15 cellular contexts compared by ENCODE assay signal in the genomic region with DNA sequence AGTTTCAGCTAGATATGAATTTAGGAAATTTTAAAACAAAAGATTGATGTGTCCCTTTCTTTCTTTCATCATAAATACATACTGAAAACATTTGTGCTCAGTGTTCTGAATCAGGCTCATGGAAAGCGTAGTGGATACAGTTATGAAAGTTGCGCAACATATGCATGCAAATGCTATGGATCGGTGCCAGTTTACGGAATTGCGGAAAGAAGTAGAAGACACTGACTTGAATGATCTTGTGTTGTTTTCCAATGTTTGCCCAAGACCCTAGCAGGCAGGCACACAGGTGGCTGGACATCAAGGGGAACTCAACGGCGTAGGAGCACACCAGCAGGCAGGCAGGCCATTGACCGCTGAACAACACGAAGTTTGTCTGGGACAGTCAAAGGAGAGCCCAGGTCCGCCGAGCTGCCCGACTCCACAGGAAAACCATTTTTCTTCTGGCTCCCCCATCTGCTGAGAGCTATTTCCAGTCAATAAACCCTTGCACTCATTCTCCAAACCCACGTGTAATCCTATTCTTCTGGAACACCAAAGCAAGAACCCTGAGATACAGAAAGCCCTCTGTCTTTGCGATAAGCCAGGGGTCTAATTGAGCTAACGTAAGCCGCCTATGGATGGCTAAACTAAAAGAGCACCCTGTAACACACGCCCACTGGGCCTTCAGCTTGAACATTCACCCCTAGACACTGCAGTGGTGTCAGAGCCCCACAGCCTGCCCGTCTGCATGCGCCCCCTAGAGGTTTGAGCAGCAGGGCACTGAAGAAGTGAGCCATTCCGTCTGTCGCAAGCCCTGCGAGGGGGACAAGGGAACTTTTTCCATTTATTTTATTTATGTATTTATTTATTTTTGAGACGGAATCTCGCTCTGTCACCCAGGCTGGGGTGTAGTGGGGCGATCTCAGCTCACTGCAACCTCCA. TPM values are rescaled to one million over a fixed set of nuclear protein-coding genes. Genes with fewer than 3 reads are reported as not detected.
DNase-seq lines count a peak whose midpoint lies in the region; ATAC-seq, FAIRE-seq and TF ChIP-seq lines count a peak whose summit lies in the region.
"Had no signal": no experiment of that assay in that cellular context is flagged by ENCODE, and none has a peak within 500 bp of the region (broad histone marks: within the 10 kb centered on the region; RNA-seq: fewer than 3 reads in every experiment).

No MANE protein-coding gene starts in this region.

- H3K27me3 Mint-ChIP-seq in H9 (ENCODE audit: low read depth) (no peaks in the 10 kb centered on the region), T-cell (no peaks in the 10 kb centered on the region), mesothelial cell of epicardium (ENCODE audit: low read depth) (no peaks in the 10 kb centered on the region)
- H3K27me3 Mint-ChIP-seq: effector memory CD8-positive, alpha-beta T cell; IgD-negative memory B cell had no signal

- no peak overlapping the region for H2BK12ac ChIP-seq in H9 (ENCODE audit: insufficient read length, low read depth, low read length)

- no peak overlapping the region for H4K5ac ChIP-seq in H9 (ENCODE audit: insufficient read length, low read depth, low read length)

- H3K4me3 Mint-ChIP-seq in H9 (no peak overlapping the region), T-cell (no peak overlapping the region), mesothelial cell of epicardium (no peak overlapping the region)
- H3K4me3 Mint-ChIP-seq: effector memory CD8-positive, alpha-beta T cell had no signal

- H3K4me1 Mint-ChIP-seq in H9, result peaks cover 4 to 6% of the 10 kb centered on the region in 2 experiments; a peak in 2 of 4 replicates
- H3K4me1 Mint-ChIP-seq in T-cell, result peaks cover 62 to 79% (median 64%) of the 10 kb centered on the region in 3 donors
- H3K4me1 Mint-ChIP-seq in mesothelial cell of epicardium, result peaks cover 26% of the 10 kb centered on the region

- TF ChIP-seq CTCF in D721Med (IDR thresholded peaks at IDR 0.05; ENCODE audit: insufficient read depth, missing control alignments) (peak; percentile 10), H9 (conservative IDR thresholded peaks at IDR 0.05) (peak; percentile 82), mesothelial cell of epicardium (IDR thresholded peaks at IDR 0.05; ENCODE audit: unreplicated experiment) (peak; percentile 32), vagina (IDR thresholded peaks at IDR 0.05) (no peak), lower lobe of right lung (IDR thresholded peaks at IDR 0.05) (no peak)

- H3K79me2 ChIP-seq in H9 (ENCODE audit: insufficient read depth, low read length), result no peaks in the 10 kb centered on the region

- no peaks in the 10 kb centered on the region for H3K4me1 ChIP-seq in H9 (ENCODE audit: insufficient read depth, low read length)
- peaks cover 35% of the 10 kb centered on the region for H3K4me1 ChIP-seq in vagina
- peaks cover 54% of the 10 kb centered on the region for H3K4me1 ChIP-seq in lower lobe of right lung

- no peak overlapping the region for H4K91ac ChIP-seq in H9 (ENCODE audit: insufficient read length, low read depth, low read length)

- ATAC-seq in T-cell (replicated peaks in 1 of 4) (no peak), lower lobe of right lung (no peak)
- ATAC-seq: effector memory CD8-positive, alpha-beta T cell; left lobe of liver had no signal

- no peaks in the 10 kb centered on the region for H4K20me1 ChIP-seq in H9 (ENCODE audit: control insufficient read depth, insufficient read depth, insufficient read length)

- H3K27ac Mint-ChIP-seq in H9 (no peak overlapping the region), T-cell (peak overlapping the region; percentile 27 to 58), mesothelial cell of epicardium (no peak overlapping the region)
- H3K27ac Mint-ChIP-seq: effector memory CD8-positive, alpha-beta T cell had no signal

- no peak overlapping the region for H2AK5ac ChIP-seq in H9 (ENCODE audit: insufficient read length, low read length)

- no peak for FAIRE-seq in D721Med (lab: Jason Lieb, UNC)
- no peak for FAIRE-seq in H54 (lab: Jason Lieb, UNC)
- FAIRE-seq: small intestine had no signal

- TF ChIP-seq POLR2A in vagina (IDR thresholded peaks at IDR 0.05) (no peak), H54 (IDR thresholded peaks at IDR 0.05; ENCODE audit: low read depth, low read length) (no peak)

- H3T11ph ChIP-seq in H9 (ENCODE audit: low read length), result no peak overlapping the region

- CTCF ChIA-PET in T-cell (lab: Charles Lee), result interaction anchor here (0.9 to 3.1 kb wide), 5 partner anchors 8 to 32 kb away, joined by 3 to 14 read pairs (median 11); no protein-coding TSS in a partner anchor

- H3K36me3 Mint-ChIP-seq in H9 (ENCODE audit: insufficient read depth in 1 of 3, low read depth in 3 of 3), result no peaks in the 10 kb centered on the region
- no peaks in the 10 kb centered on the region for H3K36me3 Mint-ChIP-seq in T-cell
- no peaks in the 10 kb centered on the region for H3K36me3 Mint-ChIP-seq in mesothelial cell of epicardium
- H3K36me3 Mint-ChIP-seq: IgD-negative memory B cell had no signal

- H3K27me3 ChIP-seq in H9 (ENCODE audit: insufficient read depth, low read length), result no peaks in the 10 kb centered on the region
- no peaks in the 10 kb centered on the region for H3K27me3 ChIP-seq in vagina
- no peaks in the 10 kb centered on the region for H3K27me3 ChIP-seq in lower lobe of right lung (ENCODE audit: low read depth)
- H3K27me3 ChIP-seq: transverse colon had no signal

- no peak overlapping the region for H3K4me3 ChIP-seq in vagina
- H3K4me3 ChIP-seq in lower lobe of right lung, result no peak overlapping the region
- H3K4me3 ChIP-seq: transverse colon had no signal

- H3K56ac ChIP-seq in H9 (ENCODE audit: insufficient read length, low read depth, low read length), result no peak overlapping the region

- H3K36me3 ChIP-seq in vagina (no peaks in the 10 kb centered on the region), lower lobe of right lung (no peaks in the 10 kb centered on the region)
- H3K36me3 ChIP-seq: transverse colon had no signal

- H3K9me3 Mint-ChIP-seq in H9 (peaks cover 0 to under 1% of the 10 kb centered on the region in 2 experiments; a peak in 1 of 5 replicates), T-cell (no peaks in the 10 kb centered on the region), mesothelial cell of epicardium (peaks cover 5% of the 10 kb centered on the region)
- H3K9me3 Mint-ChIP-seq: effector memory CD8-positive, alpha-beta T cell had no signal

- intact Hi-C loops in vagina (cut with DNase I), result no loop called here
- intact Hi-C loops in lower lobe of right lung (cut with DNase I), result no loop called here

- no peak overlapping the region for H2BK120ac ChIP-seq in H9 (ENCODE audit: low read depth, low read length, poor library complexity, severe bottlenecking)

- no peak overlapping the region for H2BK5ac ChIP-seq in H9 (ENCODE audit: insufficient read length, low read length)

- H2BK15ac ChIP-seq in H9 (ENCODE audit: low read depth, low read length), result no peak overlapping the region

- no CpG with 5 or more reads among the region's 25 CpGs for whole genome bisulfite sequencing in H9 (ENCODE audit: extremely low coverage, insufficient read length, low lambda C conversion rate)

- H2AFZ ChIP-seq in H9 (ENCODE audit: low read length), result no peak overlapping the region

- H3K18ac ChIP-seq in H9 (ENCODE audit: insufficient read length, low read depth, low read length), result no peak overlapping the region

- H3K4ac ChIP-seq in H9 (ENCODE audit: low read depth, low read length), result no peak overlapping the region

- no peak overlapping the region for H2BK20ac ChIP-seq in H9 (ENCODE audit: low read depth, low read length, poor library complexity, severe bottlenecking)

- H3K14ac ChIP-seq in H9 (ENCODE audit: insufficient read depth, low read length), result no peak overlapping the region

- DNase-seq in D721Med (ENCODE audit: insufficient read length, low spot score) (no peak), H9 (peak; percentile 81), T-cell (no peak), mesothelial cell of epicardium (ENCODE audit: low spot score in 2 of 2, unreplicated experiment in 2 of 2) (no peak), vagina (ENCODE audit: extremely low spot score in 2 of 2) (no peak), H54 (ENCODE audit: insufficient read length, low spot score) (no peak), lower lobe of right lung (no peak)
- DNase-seq: activated CD4-positive, CD25-positive, alpha-beta regulatory T cell; DMS 273 treated with DMSO at 0.1 percent for 48 hours; effector memory CD8-positive, alpha-beta T cell; SHP77; small intestine; transverse colon had no signal

- POLR2A ChIA-PET in T-cell (lab: Charles Lee), result interaction anchor here (0.5 to 0.6 kb wide), 2 partner anchors 33 to 393 kb away, joined by 4 to 6 read pairs; no protein-coding TSS in a partner anchor

- no peak overlapping the region for H3K4me2 ChIP-seq in H9 (ENCODE audit: insufficient read depth, insufficient read length, low read length)

- H3K9ac ChIP-seq in H9 (ENCODE audit: extremely low read depth, insufficient read length, low read length), result no peak overlapping the region

- no peak overlapping the region for H3K27ac ChIP-seq in H9 (ENCODE audit: insufficient read length, low read depth, low read length)
- no peak overlapping the region for H3K27ac ChIP-seq in vagina
- H3K27ac ChIP-seq in lower lobe of right lung, result no peak overlapping the region
- H3K27ac ChIP-seq: transverse colon had no signal

- no peaks in the 10 kb centered on the region for H3K23me2 ChIP-seq in H9 (ENCODE audit: insufficient read length, low read depth, low read length, poor library complexity, severe bottlenecking)

- no peak overlapping the region for H4K8ac ChIP-seq in H9 (replicated peaks; ENCODE audit: insufficient read length, low read depth, low read length)

- no peak overlapping the region for H3K23ac ChIP-seq in H9 (ENCODE audit: insufficient read length, low read depth, low read length)

- H3K9me3 ChIP-seq in H9 (ENCODE audit: control insufficient read depth, low read depth, low read length) (no peaks in the 10 kb centered on the region), vagina (no peaks in the 10 kb centered on the region), lower lobe of right lung (no peaks in the 10 kb centered on the region)
- H3K9me3 ChIP-seq: transverse colon had no signal

- no peaks in the 10 kb centered on the region for H3K79me1 ChIP-seq in H9 (ENCODE audit: insufficient read depth, low read depth, low read length, poor library complexity, severe bottlenecking)

RNA-seq across cellular contexts. Expression of a gene that starts 7.4 kb away (rescaled TPM):
- 0.04 and 0.18 TPM in 2 replicates for total RNA-seq in H9 (2021)
- 100 to 1,000 TPM in 2 of 5 donors, 10 to 100 TPM in 3; 82.6 to 114 (median 96.0) TPM for total RNA-seq in T-cell
- total RNA-seq in mesothelial cell of epicardium, result 1.4 to 2.2 TPM (median 1.8 TPM) in 3 replicates
- 7.1 TPM for total RNA-seq in vagina
- total RNA-seq in lower lobe of right lung, result 17.8 TPM

RNA-seq across cellular contexts. Expression of a gene that starts 37.1 kb away (rescaled TPM):
- total RNA-seq in H9 (2021) (28.2 and 29.1 TPM in 2 replicates), T-cell (100 to 1,000 TPM in 1 of 5 donors, 10 to 100 TPM in 4; 53.3 to 100 (median 60.8) TPM), mesothelial cell of epicardium (39.8 to 42.8 TPM (median 42.7 TPM) in 3 replicates), vagina (52.1 TPM), lower lobe of right lung (46.0 TPM)

Comparison
In these comparisons a context has a peak if more than half of its experiments do, and no peak if none do; other contexts are left out.
1. CTCF ChIP-seq: peak in D721Med (single experiment), H9 (single experiment) and mesothelial cell of epicardium (single experiment); none in vagina (0 of 3) and lower lobe of right lung (single experiment).
2. H3K27ac Mint-ChIP-seq: peak in T-cell (2 of 2); none in H9 (0 of 3) and mesothelial cell of epicardium (single experiment).